Comparison of ENCODE assay signal across 8 cellular contexts in the genomic region with DNA sequence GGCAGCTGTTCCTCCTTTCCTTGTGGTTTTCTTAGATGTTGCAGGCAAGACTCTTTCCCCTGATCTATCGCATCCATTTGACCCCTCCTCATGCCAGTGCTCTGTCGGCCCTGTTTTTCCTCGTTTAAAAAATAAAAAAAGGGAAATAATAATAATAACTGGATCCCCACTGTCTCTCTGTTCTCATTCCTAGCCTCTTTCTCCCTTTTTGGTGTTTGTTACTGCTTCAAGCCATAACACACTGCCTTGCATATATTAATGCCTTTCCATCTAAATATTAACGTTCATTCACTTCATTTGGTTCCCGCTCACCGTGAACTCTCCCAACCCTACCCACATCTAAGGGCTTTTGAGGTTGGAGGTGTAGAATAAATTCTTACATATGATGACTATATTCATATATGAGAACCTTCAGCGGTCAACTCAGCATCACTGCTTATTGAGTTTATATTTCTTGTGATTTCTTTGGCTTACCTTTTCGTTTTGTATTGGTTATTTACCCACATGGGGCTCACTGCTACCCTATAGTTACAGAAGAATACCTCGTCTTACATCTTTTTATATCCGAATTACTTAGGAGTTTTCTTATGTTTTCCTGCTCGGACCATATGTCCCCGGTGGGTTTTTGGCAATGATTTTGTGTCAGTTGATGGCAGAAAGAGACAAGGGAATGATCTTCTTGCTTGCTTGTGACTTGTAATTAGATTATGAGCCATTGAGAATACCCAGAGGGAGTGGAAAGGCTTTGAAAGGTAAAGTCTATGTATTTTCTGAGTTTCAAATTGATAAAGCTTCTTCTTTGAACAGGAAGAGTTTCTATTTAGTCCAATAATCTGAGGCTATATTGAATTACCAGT. TPM values are rescaled to one million over a fixed set of nuclear protein-coding genes. Genes with fewer than 3 reads are reported as not detected.
DNase-seq lines count a peak whose midpoint lies in the region; ATAC-seq and TF ChIP-seq lines count a peak whose summit lies in the region.

No MANE protein-coding gene starts in this region.

- H3K9me3 Mint-ChIP-seq in glutamatergic neuron (ENCODE audit: unreplicated experiment), result no peaks in the 10 kb centered on the region
- H3K9me3 Mint-ChIP-seq in HFFc6, result no peaks in the 10 kb centered on the region

- peak; percentile 31 for ATAC-seq in HG02571 (IDR thresholded peaks at IDR 0.05; ENCODE audit: unreplicated experiment)

- H3K27me3 ChIP-seq in mononuclear cell (ENCODE audit: insufficient read depth, low read length), result no peaks in the 10 kb centered on the region

- H3K4me3 Mint-ChIP-seq in glutamatergic neuron (ENCODE audit: unreplicated experiment) (no peak overlapping the region), HFFc6 (no peak overlapping the region)

- H3K4me3 ChIP-seq in coronary artery (peak overlapping the region; percentile 79), mononuclear cell (ENCODE audit: low read length) (peak overlapping the region; percentile 94)

- H3K27ac Mint-ChIP-seq in glutamatergic neuron (ENCODE audit: unreplicated experiment) (no peak overlapping the region), HFFc6 (no peak overlapping the region)

- H3K4me1 Mint-ChIP-seq in glutamatergic neuron (ENCODE audit: low read depth, unreplicated experiment) (no peaks in the 10 kb centered on the region), HFFc6 (ENCODE audit: low read depth) (peaks cover 19% of the 10 kb centered on the region)

- H3K36me3 Mint-ChIP-seq in glutamatergic neuron (ENCODE audit: unreplicated experiment) (no peaks in the 10 kb centered on the region), HFFc6 (ENCODE audit: low read depth) (no peaks in the 10 kb centered on the region)

- TF ChIP-seq CTCF in coronary artery (IDR thresholded peaks at IDR 0.05), result no peak
- no peak for TF ChIP-seq CTCF in glutamatergic neuron (IDR thresholded peaks at IDR 0.05; ENCODE audit: partially characterized antibody, unreplicated experiment)
- TF ChIP-seq CTCF in HFFc6 (IDR thresholded peaks at IDR 0.05), result no peak

- H3K9me3 ChIP-seq in mononuclear cell (ENCODE audit: low read depth, low read length), result no peaks in the 10 kb centered on the region

- H3K4me1 ChIP-seq in mononuclear cell (ENCODE audit: insufficient read depth, low read length), result peaks cover 22% of the 10 kb centered on the region

- peak overlapping the region; percentile 78 to 94 for H3K27ac ChIP-seq in coronary artery

- H3K27me3 Mint-ChIP-seq in glutamatergic neuron (ENCODE audit: unreplicated experiment), result no peaks in the 10 kb centered on the region
- H3K27me3 Mint-ChIP-seq in HFFc6 (ENCODE audit: insufficient read depth), result no peaks in the 10 kb centered on the region; the same call in 1 of the 2 replicates

- DNase-seq in SHP77 treated with DMSO at 0.1 percent for 48 hours (lab: John Stamatoyannopoulos, UW), result peak; percentile 43
- DNase-seq in SHP77 (lab: John Stamatoyannopoulos, UW), result no peak
- peak; percentile 26 for DNase-seq in NCI-H1694 treated with DMSO at 0.1 percent for 48 hours (lab: John Stamatoyannopoulos, UW)
- no peak for DNase-seq in coronary artery (ENCODE audit: low spot score)
- DNase-seq in glutamatergic neuron, result no peak
- DNase-seq in HFFc6, result no peak

RNA-seq across cellular contexts. Expression of a gene that starts 0.8 kb away (rescaled TPM):
- total RNA-seq in mononuclear cell, result 6.4 TPM
- 8.7 TPM for total RNA-seq in glutamatergic neuron (ENCODE audit: unreplicated experiment)
- total RNA-seq in HFFc6 (2021; fragmentation: NEBNext Ultra II Directional; extraction: Animal tissue kit (Norgen Biotek cat#: 25700)), result 10 to 100 TPM in 5 of 6 experiments, 1 to 10 TPM in 1; 9.4 to 11.7 (median 10.6) TPM

Comparison
In these comparisons a context has a peak if more than half of its experiments do, and no peak if none do; other contexts are left out.
1. DNase-seq: peak in SHP77 treated with DMSO at 0.1 percent for 48 hours (single experiment) and NCI-H1694 treated with DMSO at 0.1 percent for 48 hours (single experiment); none in SHP77 (0 of 2), coronary artery (single experiment), glutamatergic neuron (single experiment) and HFFc6 (single experiment).